Comparison of ENCODE assay signal across 1 cellular context in the genomic region with DNA sequence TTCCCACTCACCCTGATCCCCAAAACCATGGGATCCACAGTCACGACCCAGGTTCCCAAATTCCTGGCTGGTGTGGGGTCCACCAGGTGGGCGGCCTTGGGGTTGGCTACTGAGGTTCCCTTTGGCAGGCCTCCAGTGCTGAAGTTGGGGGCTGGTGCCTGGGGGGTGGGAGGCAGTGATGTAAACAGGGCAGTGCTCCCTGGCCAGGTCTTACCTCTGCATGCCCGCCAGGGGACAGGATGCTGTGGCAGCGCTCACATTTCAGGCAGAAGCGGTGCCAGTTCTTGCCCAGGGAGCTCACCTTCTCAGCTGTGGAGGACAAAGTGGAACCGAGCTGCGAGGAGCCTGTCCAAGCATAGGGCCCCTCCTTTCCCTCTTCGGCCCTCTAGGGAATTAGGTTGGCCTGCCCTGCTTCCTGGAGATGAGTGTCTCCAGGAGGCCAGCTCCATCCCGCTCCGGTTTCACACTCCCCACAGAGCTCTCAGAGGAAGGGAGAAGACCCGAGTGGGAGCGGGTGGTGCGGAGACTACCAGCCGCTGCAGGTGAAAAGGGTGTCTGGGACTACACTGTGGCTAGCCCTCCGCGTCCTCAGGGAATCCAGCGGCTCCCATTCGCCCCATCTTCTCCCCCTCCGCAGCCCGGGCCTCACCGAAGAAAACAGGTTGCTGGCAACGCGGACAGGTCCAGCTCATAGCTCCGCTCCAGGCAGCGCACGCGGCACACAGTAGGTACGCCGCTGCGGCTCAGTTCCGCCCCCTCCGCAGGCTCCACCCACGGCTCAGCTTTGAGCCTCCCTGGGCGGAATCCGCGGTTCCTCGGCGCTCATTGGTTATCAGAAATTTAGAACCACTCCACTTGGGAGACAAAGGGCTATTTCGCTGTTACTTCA.
TF ChIP-seq lines count a peak whose summit lies in the region.

A gene with protein sequence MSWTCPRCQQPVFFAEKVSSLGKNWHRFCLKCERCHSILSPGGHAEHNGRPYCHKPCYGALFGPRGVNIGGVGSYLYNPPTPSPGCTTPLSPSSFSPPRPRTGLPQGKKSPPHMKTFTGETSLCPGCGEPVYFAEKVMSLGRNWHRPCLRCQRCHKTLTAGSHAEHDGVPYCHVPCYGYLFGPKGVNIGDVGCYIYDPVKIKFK (minus strand): TSS at position 726 of the 889 bp plus-strand sequence. CDS start 34 bp downstream, at position 692.

TF ChIP-seq in HepG2, 621 proteins besides CTCF, POLR2A, EP300 and RAD21 (continued from another document and continues in another):
- TF ChIP-seq, protein P1, sequence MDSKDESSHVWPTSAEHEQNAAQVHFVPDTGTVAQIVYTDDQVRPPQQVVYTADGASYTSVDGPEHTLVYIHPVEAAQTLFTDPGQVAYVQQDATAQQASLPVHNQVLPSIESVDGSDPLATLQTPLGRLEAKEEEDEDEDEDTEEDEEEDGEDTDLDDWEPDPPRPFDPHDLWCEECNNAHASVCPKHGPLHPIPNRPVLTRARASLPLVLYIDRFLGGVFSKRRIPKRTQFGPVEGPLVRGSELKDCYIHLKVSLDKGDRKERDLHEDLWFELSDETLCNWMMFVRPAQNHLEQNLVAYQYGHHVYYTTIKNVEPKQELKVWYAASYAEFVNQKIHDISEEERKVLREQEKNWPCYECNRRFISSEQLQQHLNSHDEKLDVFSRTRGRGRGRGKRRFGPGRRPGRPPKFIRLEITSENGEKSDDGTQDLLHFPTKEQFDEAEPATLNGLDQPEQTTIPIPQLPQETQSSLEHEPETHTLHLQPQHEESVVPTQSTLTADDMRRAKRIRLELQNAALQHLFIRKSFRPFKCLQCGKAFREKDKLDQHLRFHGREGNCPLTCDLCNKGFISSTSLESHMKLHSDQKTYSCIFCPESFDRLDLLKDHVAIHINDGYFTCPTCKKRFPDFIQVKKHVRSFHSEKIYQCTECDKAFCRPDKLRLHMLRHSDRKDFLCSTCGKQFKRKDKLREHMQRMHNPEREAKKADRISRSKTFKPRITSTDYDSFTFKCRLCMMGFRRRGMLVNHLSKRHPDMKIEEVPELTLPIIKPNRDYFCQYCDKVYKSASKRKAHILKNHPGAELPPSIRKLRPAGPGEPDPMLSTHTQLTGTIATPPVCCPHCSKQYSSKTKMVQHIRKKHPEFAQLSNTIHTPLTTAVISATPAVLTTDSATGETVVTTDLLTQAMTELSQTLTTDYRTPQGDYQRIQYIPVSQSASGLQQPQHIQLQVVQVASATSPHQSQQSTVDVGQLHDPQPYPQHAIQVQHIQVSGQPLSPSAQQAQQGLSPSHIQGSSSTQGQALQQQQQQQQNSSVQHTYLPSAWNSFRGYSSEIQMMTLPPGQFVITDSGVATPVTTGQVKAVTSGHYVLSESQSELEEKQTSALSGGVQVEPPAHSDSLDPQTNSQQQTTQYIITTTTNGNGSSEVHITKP (CRISPR knock-in tag; IDR thresholded peaks at IDR 0.05; ENCODE audit: low read depth), result 0 out of 2 replicates have a peak, but pooled peaks have one; percentile 49
- TF ChIP-seq PHF20 (CRISPR knock-in tag; IDR thresholded peaks at IDR 0.05), result peak; percentile 15; the same call in 1 of the 2 replicates
- TF ChIP-seq NBN (conservative IDR thresholded peaks at IDR 0.05), result no peak
- TF ChIP-seq KMT2B (CRISPR knock-in tag; IDR thresholded peaks at IDR 0.05), result peak; percentile 70
- no peak for TF ChIP-seq GPN1 (CRISPR knock-in tag; IDR thresholded peaks at IDR 0.05; ENCODE audit: borderline replicate concordance)
- no peak for TF ChIP-seq TSC22D2 (CRISPR knock-in tag; IDR thresholded peaks at IDR 0.05; ENCODE audit: borderline replicate concordance)
- no peak for TF ChIP-seq ZNF20 (CRISPR knock-in tag; IDR thresholded peaks at IDR 0.05)
- TF ChIP-seq JARID2 (CRISPR knock-in tag; IDR thresholded peaks at IDR 0.05; ENCODE audit: insufficient replicate concordance), result no peak
- no peak for TF ChIP-seq ZNF383 (CRISPR knock-in tag; IDR thresholded peaks at IDR 0.05; ENCODE audit: borderline replicate concordance)
- TF ChIP-seq, protein P2, sequence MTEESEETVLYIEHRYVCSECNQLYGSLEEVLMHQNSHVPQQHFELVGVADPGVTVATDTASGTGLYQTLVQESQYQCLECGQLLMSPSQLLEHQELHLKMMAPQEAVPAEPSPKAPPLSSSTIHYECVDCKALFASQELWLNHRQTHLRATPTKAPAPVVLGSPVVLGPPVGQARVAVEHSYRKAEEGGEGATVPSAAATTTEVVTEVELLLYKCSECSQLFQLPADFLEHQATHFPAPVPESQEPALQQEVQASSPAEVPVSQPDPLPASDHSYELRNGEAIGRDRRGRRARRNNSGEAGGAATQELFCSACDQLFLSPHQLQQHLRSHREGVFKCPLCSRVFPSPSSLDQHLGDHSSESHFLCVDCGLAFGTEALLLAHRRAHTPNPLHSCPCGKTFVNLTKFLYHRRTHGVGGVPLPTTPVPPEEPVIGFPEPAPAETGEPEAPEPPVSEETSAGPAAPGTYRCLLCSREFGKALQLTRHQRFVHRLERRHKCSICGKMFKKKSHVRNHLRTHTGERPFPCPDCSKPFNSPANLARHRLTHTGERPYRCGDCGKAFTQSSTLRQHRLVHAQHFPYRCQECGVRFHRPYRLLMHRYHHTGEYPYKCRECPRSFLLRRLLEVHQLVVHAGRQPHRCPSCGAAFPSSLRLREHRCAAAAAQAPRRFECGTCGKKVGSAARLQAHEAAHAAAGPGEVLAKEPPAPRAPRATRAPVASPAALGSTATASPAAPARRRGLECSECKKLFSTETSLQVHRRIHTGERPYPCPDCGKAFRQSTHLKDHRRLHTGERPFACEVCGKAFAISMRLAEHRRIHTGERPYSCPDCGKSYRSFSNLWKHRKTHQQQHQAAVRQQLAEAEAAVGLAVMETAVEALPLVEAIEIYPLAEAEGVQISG (CRISPR knock-in tag; IDR thresholded peaks at IDR 0.05), result peak; percentile 30; the same call in 1 of the 2 replicates
- no peak for TF ChIP-seq ZNF703 (CRISPR knock-in tag; IDR thresholded peaks at IDR 0.05; ENCODE audit: borderline replicate concordance)
- TF ChIP-seq GATAD1 (CRISPR knock-in tag; IDR thresholded peaks at IDR 0.05), result 0 out of 2 replicates have a peak, but pooled peaks have one; percentile 12
- TF ChIP-seq, protein P3, sequence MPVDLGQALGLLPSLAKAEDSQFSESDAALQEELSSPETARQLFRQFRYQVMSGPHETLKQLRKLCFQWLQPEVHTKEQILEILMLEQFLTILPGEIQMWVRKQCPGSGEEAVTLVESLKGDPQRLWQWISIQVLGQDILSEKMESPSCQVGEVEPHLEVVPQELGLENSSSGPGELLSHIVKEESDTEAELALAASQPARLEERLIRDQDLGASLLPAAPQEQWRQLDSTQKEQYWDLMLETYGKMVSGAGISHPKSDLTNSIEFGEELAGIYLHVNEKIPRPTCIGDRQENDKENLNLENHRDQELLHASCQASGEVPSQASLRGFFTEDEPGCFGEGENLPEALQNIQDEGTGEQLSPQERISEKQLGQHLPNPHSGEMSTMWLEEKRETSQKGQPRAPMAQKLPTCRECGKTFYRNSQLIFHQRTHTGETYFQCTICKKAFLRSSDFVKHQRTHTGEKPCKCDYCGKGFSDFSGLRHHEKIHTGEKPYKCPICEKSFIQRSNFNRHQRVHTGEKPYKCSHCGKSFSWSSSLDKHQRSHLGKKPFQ (CRISPR knock-in tag; IDR thresholded peaks at IDR 0.05; ENCODE audit: insufficient replicate concordance), result no peak
- no peak for TF ChIP-seq ZNF44 (CRISPR knock-in tag; IDR thresholded peaks at IDR 0.05)
- TF ChIP-seq, protein P4, sequence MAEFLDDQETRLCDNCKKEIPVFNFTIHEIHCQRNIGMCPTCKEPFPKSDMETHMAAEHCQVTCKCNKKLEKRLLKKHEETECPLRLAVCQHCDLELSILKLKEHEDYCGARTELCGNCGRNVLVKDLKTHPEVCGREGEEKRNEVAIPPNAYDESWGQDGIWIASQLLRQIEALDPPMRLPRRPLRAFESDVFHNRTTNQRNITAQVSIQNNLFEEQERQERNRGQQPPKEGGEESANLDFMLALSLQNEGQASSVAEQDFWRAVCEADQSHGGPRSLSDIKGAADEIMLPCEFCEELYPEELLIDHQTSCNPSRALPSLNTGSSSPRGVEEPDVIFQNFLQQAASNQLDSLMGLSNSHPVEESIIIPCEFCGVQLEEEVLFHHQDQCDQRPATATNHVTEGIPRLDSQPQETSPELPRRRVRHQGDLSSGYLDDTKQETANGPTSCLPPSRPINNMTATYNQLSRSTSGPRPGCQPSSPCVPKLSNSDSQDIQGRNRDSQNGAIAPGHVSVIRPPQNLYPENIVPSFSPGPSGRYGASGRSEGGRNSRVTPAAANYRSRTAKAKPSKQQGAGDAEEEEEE (CRISPR knock-in tag; IDR thresholded peaks at IDR 0.05; ENCODE audit: borderline replicate concordance), result no peak
- TF ChIP-seq EED (CRISPR knock-in tag; IDR thresholded peaks at IDR 0.05), result peak; percentile 64
- TF ChIP-seq ZNF34 (CRISPR knock-in tag; IDR thresholded peaks at IDR 0.05; ENCODE audit: borderline replicate concordance), result no peak
- TF ChIP-seq ZNF337 (CRISPR knock-in tag; IDR thresholded peaks at IDR 0.05; ENCODE audit: borderline replicate concordance, low read depth), result no peak
- 0 out of 2 replicates have a peak, but pooled peaks have one; percentile 44 for TF ChIP-seq ZSCAN9 (CRISPR knock-in tag; IDR thresholded peaks at IDR 0.05; ENCODE audit: borderline replicate concordance)
- TF ChIP-seq ZNF766 (CRISPR knock-in tag; IDR thresholded peaks at IDR 0.05; ENCODE audit: borderline replicate concordance), result no peak
- no peak for TF ChIP-seq SP5 (CRISPR knock-in tag; IDR thresholded peaks at IDR 0.05; ENCODE audit: borderline replicate concordance, low read depth)
- TF ChIP-seq ZNF205 (CRISPR knock-in tag; IDR thresholded peaks at IDR 0.05), result 0 out of 2 replicates have a peak, but pooled peaks have one; percentile 25
- TF ChIP-seq GTF2F1 (IDR thresholded peaks at IDR 0.05; ENCODE audit: low read length), result no peak
- TF ChIP-seq NCOA2 (CRISPR knock-in tag; IDR thresholded peaks at IDR 0.05), result 0 out of 2 replicates have a peak, but pooled peaks have one; percentile 10
- TF ChIP-seq ZBTB7B (CRISPR knock-in tag; IDR thresholded peaks at IDR 0.05), result no peak
- peak; percentile 69; the same call in 1 of the 2 replicates for TF ChIP-seq ZNF274 (CRISPR knock-in tag; IDR thresholded peaks at IDR 0.05)
- no peak for TF ChIP-seq THAP7 (CRISPR knock-in tag; IDR thresholded peaks at IDR 0.05)
- peak; percentile 24; the same call in 1 of the 2 replicates for TF ChIP-seq ZNF776 (CRISPR knock-in tag; IDR thresholded peaks at IDR 0.05)
- TF ChIP-seq HMGXB3 (CRISPR knock-in tag; IDR thresholded peaks at IDR 0.05; ENCODE audit: borderline replicate concordance), result peak; percentile 18; the same call in 1 of the 2 replicates
- TF ChIP-seq ZNF660 (CRISPR knock-in tag; IDR thresholded peaks at IDR 0.05; ENCODE audit: borderline replicate concordance, low read depth), result no peak
- no peak for TF ChIP-seq MEF2D (CRISPR knock-in tag; IDR thresholded peaks at IDR 0.05)
- no peak; the same call in 1 of the 2 replicates for TF ChIP-seq SALL2 (CRISPR knock-in tag; IDR thresholded peaks at IDR 0.05)
- no peak for TF ChIP-seq TCF7 (IDR thresholded peaks at IDR 0.05; ENCODE audit: low read depth)
- peak; percentile 54 for TF ChIP-seq RBM39 (IDR thresholded peaks at IDR 0.05; ENCODE audit: low read depth, low read length, poor library complexity, severe bottlenecking)
- 0 out of 2 replicates have a peak, but pooled peaks have one; percentile 20 for TF ChIP-seq ZNF777 (CRISPR knock-in tag; IDR thresholded peaks at IDR 0.05)
- TF ChIP-seq, protein P5, sequence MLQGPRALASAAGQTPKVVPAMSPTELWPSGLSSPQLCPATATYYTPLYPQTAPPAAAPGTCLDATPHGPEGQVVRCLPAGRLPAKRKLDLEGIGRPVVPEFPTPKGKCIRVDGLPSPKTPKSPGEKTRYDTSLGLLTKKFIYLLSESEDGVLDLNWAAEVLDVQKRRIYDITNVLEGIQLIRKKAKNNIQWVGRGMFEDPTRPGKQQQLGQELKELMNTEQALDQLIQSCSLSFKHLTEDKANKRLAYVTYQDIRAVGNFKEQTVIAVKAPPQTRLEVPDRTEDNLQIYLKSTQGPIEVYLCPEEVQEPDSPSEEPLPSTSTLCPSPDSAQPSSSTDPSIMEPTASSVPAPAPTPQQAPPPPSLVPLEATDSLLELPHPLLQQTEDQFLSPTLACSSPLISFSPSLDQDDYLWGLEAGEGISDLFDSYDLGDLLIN (CRISPR knock-in tag; IDR thresholded peaks at IDR 0.05; ENCODE audit: borderline replicate concordance), result no peak
- TF ChIP-seq YEATS2 (CRISPR knock-in tag; IDR thresholded peaks at IDR 0.05; ENCODE audit: borderline replicate concordance), result no peak
- TF ChIP-seq TARDBP (CRISPR knock-in tag; IDR thresholded peaks at IDR 0.05), result peak; percentile 27; the same call in 1 of the 2 replicates
